ENCODE assay signal across 8 cellular contexts in genomic region chr14:97978336-97978735, GRCh38.
DNase-seq lines count a peak whose midpoint lies in the region; FAIRE-seq and TF ChIP-seq lines count a peak whose summit lies in the region.

No MANE protein-coding gene starts in this region.

- WGBS in suprapubic skin: 1% methylated on average over 9 of the region's 9 CpGs

- H3K27me3 Mint-ChIP-seq in glutamatergic neuron (ENCODE audit: unreplicated experiment): no peaks in the 10 kb centered on the region

- H3K27ac Mint-ChIP-seq in glutamatergic neuron (ENCODE audit: unreplicated experiment): no peak overlapping the region

- no peak overlapping the region for H3K9ac ChIP-seq in parathyroid adenoma

- CTCF ChIA-PET in HEK293T (lab: Yijun Ruan, JAX): interaction anchor here (0.8 kb wide), 1 partner anchor 102 kb away, joined by 3 read pairs; no protein-coding TSS in a partner anchor

- no peak for TF ChIP-seq POLR2A in suprapubic skin (IDR thresholded peaks at IDR 0.05)

- H3K79me2 ChIP-seq in parathyroid adenoma: no peaks in the 10 kb centered on the region

- no peaks in the 10 kb centered on the region for H3K36me3 Mint-ChIP-seq in glutamatergic neuron (ENCODE audit: unreplicated experiment)

- H3K4me2 ChIP-seq in parathyroid adenoma (ENCODE audit: low read length): no peak overlapping the region

- H3K27ac ChIP-seq in parathyroid adenoma: no peak overlapping the region
- H3K27ac ChIP-seq in suprapubic skin: peak overlapping the region; percentile 86

- POLR2A ChIA-PET in HEK293T (lab: Yijun Ruan, JAX): no interaction called here

- no peak overlapping the region for H3K4me3 ChIP-seq in parathyroid adenoma (ENCODE audit: low read depth, low read length)
- H3K4me3 ChIP-seq in suprapubic skin: peak overlapping the region; percentile 38

- TF ChIP-seq EP300 in suprapubic skin (IDR thresholded peaks at IDR 0.05): no peak

- H3K4me1 ChIP-seq in parathyroid adenoma: no peaks in the 10 kb centered on the region
- H3K4me1 ChIP-seq in suprapubic skin: peaks cover 46% of the 10 kb centered on the region

- H3K27me3 ChIP-seq in parathyroid adenoma (ENCODE audit: control insufficient read depth, insufficient read depth, low read length) (no peaks in the 10 kb centered on the region), suprapubic skin (no peaks in the 10 kb centered on the region)

- FAIRE-seq in RCC 7860 (lab: Jason Lieb, UNC) (no peak), GM19239 (lab: Jason Lieb, UNC) (no peak)

- H3K9me3 ChIP-seq in parathyroid adenoma (ENCODE audit: control insufficient read depth, low read length) (no peaks in the 10 kb centered on the region), suprapubic skin (no peaks in the 10 kb centered on the region)

- peaks cover 4% of the 10 kb centered on the region for H3K4me1 Mint-ChIP-seq in glutamatergic neuron (ENCODE audit: low read depth, unreplicated experiment)

- H3K36me3 ChIP-seq in parathyroid adenoma (ENCODE audit: control insufficient read depth, insufficient read depth, low read length) (no peaks in the 10 kb centered on the region), suprapubic skin (no peaks in the 10 kb centered on the region)

- TF ChIP-seq CTCF in glutamatergic neuron (IDR thresholded peaks at IDR 0.05; ENCODE audit: partially characterized antibody, unreplicated experiment): no peak
- peak; percentile 17 for TF ChIP-seq CTCF in parathyroid adenoma (IDR thresholded peaks at IDR 0.05)
- peak in 1 of 2 donors; percentile 37 for TF ChIP-seq CTCF in suprapubic skin (IDR thresholded peaks at IDR 0.05)

- H3K4me3 Mint-ChIP-seq in glutamatergic neuron (ENCODE audit: unreplicated experiment): no peak overlapping the region

- DNase-seq in HEK293T (ENCODE audit: extremely low spot score) (peak; percentile 55), RCC 7860 (ENCODE audit: low spot score) (peak; percentile 24), glutamatergic neuron (peak; percentile 56), suprapubic skin (ENCODE audit: low spot score in 2 of 2) (peak; percentile 88), SKM-1 (lab: John Stamatoyannopoulos, UW; ENCODE audit: unreplicated experiment) (no peak), GM19239 (ENCODE audit: insufficient read length, low spot score) (no peak)
- peak; percentile 92 for DNase-seq in activated effector memory CD4-positive, alpha-beta T cell treated with anti-CD3 and anti-CD28 coated beads, Interleukin-2, amount 50 U/mL, for 16 hours

- peak overlapping the region; percentile 25 for H2AFZ ChIP-seq in parathyroid adenoma

- H3K9me3 Mint-ChIP-seq in glutamatergic neuron (ENCODE audit: unreplicated experiment): no peaks in the 10 kb centered on the region

TF ChIP-seq in HEK293T, 16 proteins besides CTCF, POLR2A, EP300 and RAD21:
- TF ChIP-seq ZNF384 (IDR thresholded peaks at IDR 0.05): no peak
- no peak for TF ChIP-seq HDGF (IDR thresholded peaks at IDR 0.05; ENCODE audit: borderline replicate concordance)
- no peak for TF ChIP-seq NFRKB (IDR thresholded peaks at IDR 0.05)
- TF ChIP-seq ELF4 (IDR thresholded peaks at IDR 0.05): no peak
- no peak for TF ChIP-seq SP1 (IDR thresholded peaks at IDR 0.05)
- no peak for TF ChIP-seq SUZ12 (IDR thresholded peaks at IDR 0.05)

Comparison
In these comparisons a context has a peak if more than half of its experiments do, and no peak if none do; other contexts are left out.
1. DNase-seq: peak in HEK293T (single experiment), RCC 7860 (single experiment), activated effector memory CD4-positive, alpha-beta T cell treated with anti-CD3 and anti-CD28 coated beads, Interleukin-2, amount 50 U/mL, for 16 hours (single experiment), glutamatergic neuron (single experiment) and suprapubic skin (2 of 2); none in SKM-1 (single experiment) and GM19239 (single experiment).